1 cellular context compared by ENCODE assay signal in genomic region chr2:191328150-191328809, GRCh38.
TF ChIP-seq lines count a peak whose summit lies in the region.

No MANE protein-coding gene starts in this region.

TF ChIP-seq in HepG2, 621 proteins besides CTCF, POLR2A, EP300 and RAD21 (continued from another document):
- TF ChIP-seq PRDM10 (CRISPR knock-in tag; IDR thresholded peaks at IDR 0.05; ENCODE audit: low read depth) (0 out of 2 replicates have a peak, but pooled peaks have one; percentile 34), FOXA3 (CRISPR knock-in tag; IDR thresholded peaks at IDR 0.05) (0 out of 2 replicates have a peak, but pooled peaks have one; percentile 12), MED1 (CRISPR knock-in tag; IDR thresholded peaks at IDR 0.05) (0 out of 2 replicates have a peak, but pooled peaks have one; percentile 45), ZNF207 (IDR thresholded peaks at IDR 0.05; ENCODE audit: borderline replicate concordance) (no peak), ZXDC (CRISPR knock-in tag; IDR thresholded peaks at IDR 0.05) (no peak), NFE2L2 (IDR thresholded peaks at IDR 0.05; ENCODE audit: low read length) (no peak), ERF (CRISPR knock-in tag; IDR thresholded peaks at IDR 0.05) (peak; percentile 46; the same call in 1 of the 2 replicates), ZZZ3 (CRISPR knock-in tag; IDR thresholded peaks at IDR 0.05; ENCODE audit: borderline replicate concordance) (no peak), SRY (CRISPR knock-in tag; IDR thresholded peaks at IDR 0.05) (no peak), MIXL1 (CRISPR knock-in tag; IDR thresholded peaks at IDR 0.05) (peak; percentile 59; the same call in 1 of the 2 replicates), POLR2AphosphoS5 (IDR thresholded peaks at IDR 0.05; ENCODE audit: low read depth, low read length) (no peak), ZNF18 (CRISPR knock-in tag; IDR thresholded peaks at IDR 0.05; ENCODE audit: insufficient replicate concordance) (peak; percentile 98), ARID5B (CRISPR knock-in tag; IDR thresholded peaks at IDR 0.05) (peak; percentile 43), ZNF768 (CRISPR knock-in tag; IDR thresholded peaks at IDR 0.05) (no peak), CBX5 (CRISPR knock-in tag; IDR thresholded peaks at IDR 0.05; ENCODE audit: borderline replicate concordance) (no peak), BRD4 (CRISPR knock-in tag; IDR thresholded peaks at IDR 0.05) (no peak), POGZ (CRISPR knock-in tag; IDR thresholded peaks at IDR 0.05) (0 out of 2 replicates have a peak, but pooled peaks have one; percentile 38)
